ENCODE assay signal across 8 cellular contexts in the genomic region with DNA sequence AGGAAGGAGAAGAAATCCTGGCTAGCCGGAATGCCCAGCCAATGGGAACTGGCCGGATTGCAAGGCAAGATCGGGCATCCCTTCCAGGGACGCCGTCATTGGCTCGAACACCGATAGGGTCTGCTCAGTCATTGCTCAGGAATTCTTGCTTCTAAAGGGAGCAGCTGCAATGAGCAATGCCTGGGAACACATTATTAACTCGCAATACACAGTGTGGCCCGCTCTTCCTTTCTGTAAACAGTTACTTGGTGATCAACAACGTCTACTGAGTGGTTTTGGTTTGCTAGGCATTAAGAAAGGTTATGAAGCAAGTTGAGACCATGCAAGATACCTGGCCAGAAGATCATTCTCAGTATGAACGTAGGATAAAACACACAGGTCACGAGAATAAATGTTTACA.
DNase-seq lines count a peak whose midpoint lies in the region; ATAC-seq and TF ChIP-seq lines count a peak whose summit lies in the region.

No MANE protein-coding gene starts in this region.

- ATAC-seq in HG02981 (IDR thresholded peaks at IDR 0.05; ENCODE audit: unreplicated experiment) (peak; percentile 17), HG03521 (IDR thresholded peaks at IDR 0.05; ENCODE audit: unreplicated experiment) (no peak)
- no peak for ATAC-seq in stimulated activated memory B cell treated with anti-CD40 and anti-IgM and Interleukin-4, amounts not matched to agents 10 μg/mL and 1 μg/mL and 100 μg/mL, for 72 hours

- no peaks in the 10 kb centered on the region for H3K27me3 Mint-ChIP-seq in stimulated activated memory B cell treated with anti-CD40 and anti-IgM and Interleukin-4, amounts not matched to agents 10 μg/mL and 1 μg/mL and 100 μg/mL, for 72 hours

- H3K36me3 Mint-ChIP-seq in stimulated activated memory B cell treated with anti-CD40 and anti-IgM and Interleukin-4, amounts not matched to agents 10 μg/mL and 1 μg/mL and 100 μg/mL, for 72 hours, result no peaks in the 10 kb centered on the region

- no peak overlapping the region for H3K4me3 Mint-ChIP-seq in stimulated activated memory B cell treated with anti-CD40 and anti-IgM and Interleukin-4, amounts not matched to agents 10 μg/mL and 1 μg/mL and 100 μg/mL, for 72 hours

- no peak for TF ChIP-seq CTCF in kidney epithelial cell (IDR thresholded peaks at IDR 0.05; ENCODE audit: insufficient read depth, low read length, poor library complexity, severe bottlenecking)

- no peaks in the 10 kb centered on the region for H3K9me3 Mint-ChIP-seq in stimulated activated memory B cell treated with anti-CD40 and anti-IgM and Interleukin-4, amounts not matched to agents 10 μg/mL and 1 μg/mL and 100 μg/mL, for 72 hours

- no peak overlapping the region for H3K27ac Mint-ChIP-seq in stimulated activated memory B cell treated with anti-CD40 and anti-IgM and Interleukin-4, amounts not matched to agents 10 μg/mL and 1 μg/mL and 100 μg/mL, for 72 hours

- no peaks in the 10 kb centered on the region for H3K36me3 ChIP-seq in adipocyte (ENCODE audit: control insufficient read depth, insufficient read depth, low read length, severe bottlenecking)
- H3K36me3 ChIP-seq in kidney epithelial cell (ENCODE audit: control insufficient read depth, insufficient read depth, low read length), result no peaks in the 10 kb centered on the region

- peak overlapping the region; percentile 79 for H3K9ac ChIP-seq in adipocyte (ENCODE audit: low read length)

- peak; percentile 86 for DNase-seq in AG20443 (ENCODE audit: low spot score)
- DNase-seq in adipocyte (ENCODE audit: low read depth), result peak; percentile 81
- DNase-seq in kidney epithelial cell (ENCODE audit: low read depth), result peak; percentile 87
- DNase-seq in NCI-H2107 (lab: John Stamatoyannopoulos, UW), result no peak
- DNase-seq in DMS53 treated with DMSO at 0.1 percent for 48 hours (lab: John Stamatoyannopoulos, UW; ENCODE audit: unreplicated experiment), result no peak

- no peaks in the 10 kb centered on the region for H3K27me3 ChIP-seq in adipocyte (replicated peaks; ENCODE audit: control insufficient read depth, insufficient read depth, low read length)
- no peaks in the 10 kb centered on the region for H3K27me3 ChIP-seq in kidney epithelial cell (ENCODE audit: control insufficient read depth, insufficient read depth, low read length)

- H3K4me3 ChIP-seq in adipocyte (ENCODE audit: low read length) (peak overlapping the region; percentile 71), kidney epithelial cell (ENCODE audit: low read depth, low read length) (no peak overlapping the region)

- no peaks in the 10 kb centered on the region for H3K9me3 ChIP-seq in adipocyte (ENCODE audit: control insufficient read depth, low read length)

- peaks cover 19% of the 10 kb centered on the region for H3K4me1 ChIP-seq in adipocyte (ENCODE audit: control insufficient read depth, insufficient read depth, low read length)

- peaks cover 6% of the 10 kb centered on the region for H3K4me1 Mint-ChIP-seq in stimulated activated memory B cell treated with anti-CD40 and anti-IgM and Interleukin-4, amounts not matched to agents 10 μg/mL and 1 μg/mL and 100 μg/mL, for 72 hours

Comparison
In these comparisons a context has a peak if more than half of its experiments do, and no peak if none do; other contexts are left out.
1. DNase-seq: peak in AG20443 (single experiment), adipocyte (single experiment) and kidney epithelial cell (single experiment); none in NCI-H2107 (single experiment) and DMS53 treated with DMSO at 0.1 percent for 48 hours (single experiment).